Comparison of ENCODE assay signal across 14 cellular contexts in the genomic region with DNA sequence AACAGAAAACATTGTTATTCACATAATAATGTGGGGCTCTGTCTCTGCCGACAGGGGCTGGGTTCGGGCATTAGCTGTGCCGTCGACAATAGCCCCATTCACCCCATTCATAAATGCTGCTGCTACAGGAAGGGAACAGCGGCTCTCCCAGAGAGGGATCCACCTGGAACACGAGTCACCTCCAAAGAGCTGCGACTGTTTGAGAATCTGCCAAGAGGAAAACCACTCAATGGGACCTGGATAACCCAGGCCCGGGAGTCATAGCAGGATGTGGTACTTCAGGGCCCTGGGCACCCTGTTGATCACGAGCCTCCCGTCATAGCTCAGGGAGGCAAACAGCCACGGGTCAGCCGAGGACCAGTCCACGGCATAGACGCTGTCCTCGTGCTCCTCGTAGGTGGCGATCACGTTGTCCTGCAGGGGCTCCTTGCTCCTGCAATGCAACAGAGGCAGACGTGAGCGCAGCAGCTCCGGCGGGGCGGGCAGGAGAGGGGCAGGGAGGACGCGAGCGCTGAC.
A peak's percentile ranks its signal among the peaks of the same experiment; 100 is the strongest.
DNase-seq lines count a peak whose midpoint lies in the region; ATAC-seq and TF ChIP-seq lines count a peak whose summit lies in the region.
"Had no signal": no experiment of that assay in that cellular context is flagged by ENCODE, and none has a peak within 500 bp of the region (broad histone marks: within the 10 kb centered on the region; RNA-seq: fewer than 3 reads in every experiment).

No MANE protein-coding gene starts in this region.

- 58% methylated on average over 5 of the region's 26 CpGs; no CpG with 5 or more reads in 1 of the 2 experiments for WGBS in IMR-90 (ENCODE audit: extremely low coverage in 2 of 2, insufficient read length in 1 of 2), 2 experiments

- no peaks in the 10 kb centered on the region for H3K79me1 ChIP-seq in IMR-90 (ENCODE audit: low read depth in 1 of 2, low read length in 2 of 2)

- H3K14ac ChIP-seq in IMR-90 (replicated peaks; ENCODE audit: low read depth, low read length) = no peak overlapping the region

- peak overlapping the region; percentile 53 for H2AFZ ChIP-seq in IMR-90 (replicated peaks; ENCODE audit: low read length, poor library complexity)

- no peak for ATAC-seq in IMR-90 (ENCODE audit: low read depth)
- ATAC-seq in memory B cell (ENCODE audit: low read depth) = no peak
- no peak for ATAC-seq in HG03095 (IDR thresholded peaks at IDR 0.05; ENCODE audit: unreplicated experiment)
- no peak for ATAC-seq in HG02642 (IDR thresholded peaks at IDR 0.05; ENCODE audit: poor library complexity, unreplicated experiment)
- ATAC-seq: stimulated activated naive CD8-positive, alpha-beta T cell treated with anti-CD3 and anti-CD28 coated beads, Interleukin-15, amount 100 ng/mL, for 72 hours had no signal

- TF ChIP-seq POLR2A in IMR-90 (IDR thresholded peaks at IDR 0.05; ENCODE audit: low read depth, low read length) = no peak

- H3K9me3 Mint-ChIP-seq in memory B cell = no peaks in the 10 kb centered on the region
- H3K9me3 Mint-ChIP-seq in nephron progenitor cell = no peaks in the 10 kb centered on the region
- H3K9me3 Mint-ChIP-seq: stimulated activated naive CD8-positive, alpha-beta T cell treated with anti-CD3 and anti-CD28 coated beads, Interleukin-15, amount 100 ng/mL, for 72 hours had no signal

- H3K4me3 Mint-ChIP-seq in memory B cell = no peak overlapping the region
- no peak overlapping the region for H3K4me3 Mint-ChIP-seq in nephron progenitor cell
- H3K4me3 Mint-ChIP-seq: stimulated activated naive CD8-positive, alpha-beta T cell treated with anti-CD3 and anti-CD28 coated beads, Interleukin-15, amount 100 ng/mL, for 72 hours had no signal

- H3K56ac ChIP-seq in IMR-90 (ENCODE audit: extremely low read depth, insufficient read depth, low read length) = no peak overlapping the region

- no peak overlapping the region for H2BK5ac ChIP-seq in IMR-90 (ENCODE audit: low read depth, low read length, poor library complexity, severe bottlenecking)

- no peak overlapping the region for H3K4ac ChIP-seq in IMR-90 (ENCODE audit: low read depth, low read length)

- no peak overlapping the region for H2AK9ac ChIP-seq in IMR-90 (replicated peaks; ENCODE audit: low read depth, low read length, poor library complexity)

- POLR2A ChIA-PET in IMR-90 (lab: Charles Lee; ENCODE audit: unreplicated experiment) (no interaction called here), HEK293T (lab: Yijun Ruan, JAX) (no interaction called here)

- H4K8ac ChIP-seq in IMR-90 (ENCODE audit: low read depth in 2 of 2, low read length in 2 of 2) = no peak overlapping the region

- no peak overlapping the region for H3K9ac ChIP-seq in IMR-90 (ENCODE audit: low read depth, low read length)

- H3K27me3 ChIP-seq in IMR-90 (ENCODE audit: control insufficient read depth, insufficient read depth, low read length) = no peaks in the 10 kb centered on the region
- H3K27me3 ChIP-seq: colonic mucosa had no signal

- H2BK20ac ChIP-seq in IMR-90 (ENCODE audit: low read depth, low read length) = no peak overlapping the region

- intact Hi-C loops in IMR-90 (cut with micrococcal nuclease) = no loop called here

- in situ Hi-C loops in IMR-90 (cut with MboI; ENCODE audit: low sequenced_read_pairs) = no loop called here

- dilution Hi-C loops in IMR-90 (cut with HindIII; ENCODE audit: low sequenced_read_pairs, unreplicated experiment) = no loop called here

- H2BK120ac ChIP-seq in IMR-90 (ENCODE audit: low read depth, low read length) = no peak overlapping the region

- TF ChIP-seq CTCF in IMR-90 (conservative IDR thresholded peaks at IDR 0.05; ENCODE audit: low read depth, low read length) = no peak
- TF ChIP-seq CTCF in nephron progenitor cell (IDR thresholded peaks at IDR 0.05) = no peak

- H3K27ac Mint-ChIP-seq in memory B cell (peak overlapping the region; percentile 41), nephron progenitor cell (no peak overlapping the region)
- H3K27ac Mint-ChIP-seq: stimulated activated naive CD8-positive, alpha-beta T cell treated with anti-CD3 and anti-CD28 coated beads, Interleukin-15, amount 100 ng/mL, for 72 hours had no signal

- H3K18ac ChIP-seq in IMR-90 (ENCODE audit: low read depth, low read length) = no peak overlapping the region

- H3K4me1 Mint-ChIP-seq in memory B cell (peaks cover 2% of the 10 kb centered on the region), nephron progenitor cell (no peaks in the 10 kb centered on the region)
- H3K4me1 Mint-ChIP-seq: stimulated activated naive CD8-positive, alpha-beta T cell treated with anti-CD3 and anti-CD28 coated beads, Interleukin-15, amount 100 ng/mL, for 72 hours had no signal

- H3K4me3 ChIP-seq in IMR-90 (ENCODE audit: insufficient read depth, low read depth, low read length) = no peak overlapping the region
- H3K4me3 ChIP-seq: colonic mucosa had no signal

- no peak overlapping the region for H4K5ac ChIP-seq in IMR-90 (ENCODE audit: low read depth, low read length)

- H3K27ac ChIP-seq in IMR-90 (ENCODE audit: insufficient read depth, low read length) = no peak overlapping the region
- H3K27ac ChIP-seq: colonic mucosa had no signal

- no peak overlapping the region for H3K4me2 ChIP-seq in IMR-90 (ENCODE audit: low read depth, low read length)

- DNase-seq in COLO829 (ENCODE audit: low spot score) (peak; percentile 6), IMR-90 (peak; percentile 69), dermis blood vessel endothelial cell (peak; percentile 14), memory B cell (ENCODE audit: low spot score in 2 of 2) (no peak), nephron progenitor cell (no peak), HEK293T (ENCODE audit: extremely low spot score) (no peak)
- DNase-seq: activated effector memory CD4-positive, alpha-beta T cell treated with anti-CD3 and anti-CD28 coated beads, Interleukin-2, amount 50 U/mL, for 16 hours; colonic mucosa; DMS 273 treated with DMSO at 0.1 percent for 48 hours; NCI-H1930; NCI-H748 treated with DMSO at 0.1 percent for 48 hours; stimulated activated naive CD8-positive, alpha-beta T cell treated with anti-CD3 and anti-CD28 coated beads, Interleukin-15, amount 100 ng/mL, for 72 hours had no signal

- no peaks in the 10 kb centered on the region for H3K27me3 Mint-ChIP-seq in memory B cell
- H3K27me3 Mint-ChIP-seq in nephron progenitor cell (ENCODE audit: low read depth, poor library complexity) = peaks cover 3% of the 10 kb centered on the region
- H3K27me3 Mint-ChIP-seq: stimulated activated naive CD8-positive, alpha-beta T cell treated with anti-CD3 and anti-CD28 coated beads, Interleukin-15, amount 100 ng/mL, for 72 hours had no signal

- H3K9me3 ChIP-seq in IMR-90 (ENCODE audit: control insufficient read depth, insufficient read depth, low read length) = no peaks in the 10 kb centered on the region
- H3K9me3 ChIP-seq: colonic mucosa had no signal

- H4K91ac ChIP-seq in IMR-90 (ENCODE audit: insufficient read depth, low read depth, low read length) = no peak overlapping the region

- H3K23ac ChIP-seq in IMR-90 (ENCODE audit: low read depth, low read length) = no peak overlapping the region

- TF ChIP-seq RAD21 in IMR-90 (IDR thresholded peaks at IDR 0.05; ENCODE audit: low read length) = no peak

- no peak overlapping the region for H2BK15ac ChIP-seq in IMR-90 (ENCODE audit: low read depth, low read length)

- H3K9me1 ChIP-seq in IMR-90 (ENCODE audit: insufficient read depth, low read length) = no peaks in the 10 kb centered on the region; the same call in 1 of the 2 replicates

- H4K20me1 ChIP-seq in IMR-90 (ENCODE audit: insufficient read depth, low read length) = no peaks in the 10 kb centered on the region

- no peak overlapping the region for H2AK5ac ChIP-seq in IMR-90 (ENCODE audit: low read depth, low read length)

- H3K36me3 ChIP-seq in IMR-90 (ENCODE audit: control insufficient read depth, insufficient read depth, low read length) = peaks cover 8% of the 10 kb centered on the region

- H3K36me3 Mint-ChIP-seq in memory B cell (peaks cover 30% of the 10 kb centered on the region), nephron progenitor cell (ENCODE audit: low read depth) (peaks cover 14% of the 10 kb centered on the region)

- CTCF ChIA-PET in IMR-90 (lab: Yijun Ruan, JAX) (no interaction called here), HEK293T (lab: Yijun Ruan, JAX) (no interaction called here)

- BruUV-seq in IMR-90 (replicated peaks; lab: Mats Ljungman, UMichigan) = no TSS peak

- H3K4me1 ChIP-seq in IMR-90 (ENCODE audit: control insufficient read depth, insufficient read depth, low read length) = peaks cover 4% of the 10 kb centered on the region; the same call in 1 of the 2 replicates
- H3K4me1 ChIP-seq: colonic mucosa had no signal

TF ChIP-seq in IMR-90, 13 proteins besides CTCF, POLR2A, EP300 and RAD21 (continues in another document):
- TF ChIP-seq MXI1 (IDR thresholded peaks at IDR 0.05; ENCODE audit: borderline replicate concordance, low read depth, low read length) (no peak), MAFK (IDR thresholded peaks at IDR 0.05; ENCODE audit: low read depth, low read length) (no peak), NFE2L2 (IDR thresholded peaks at IDR 0.05; ENCODE audit: low read depth, low read length) (no peak), RFX5 (IDR thresholded peaks at IDR 0.05; ENCODE audit: low read depth, low read length) (no peak), BHLHE40 (IDR thresholded peaks at IDR 0.05; ENCODE audit: low read depth, low read length) (no peak), MAZ (IDR thresholded peaks at IDR 0.05; ENCODE audit: borderline replicate concordance, low read depth, low read length) (no peak), SMC3 (IDR thresholded peaks at IDR 0.05; ENCODE audit: low read depth, low read length) (no peak), CEBPB (IDR thresholded peaks at IDR 0.05; ENCODE audit: low read depth, low read length) (no peak), RCOR1 (IDR thresholded peaks at IDR 0.05; ENCODE audit: insufficient replicate concordance, low read length) (no peak)

TF ChIP-seq in HEK293T, 16 proteins besides CTCF, POLR2A, EP300 and RAD21 (continues in another document):
- TF ChIP-seq TARDBP (IDR thresholded peaks at IDR 0.05) (no peak), ZNF384 (IDR thresholded peaks at IDR 0.05) (no peak), ARNT (IDR thresholded peaks at IDR 0.05) (no peak), L3MBTL2 (conservative IDR thresholded peaks at IDR 0.05) (no peak), HDGF (IDR thresholded peaks at IDR 0.05; ENCODE audit: borderline replicate concordance) (no peak), FOXK2 (IDR thresholded peaks at IDR 0.05) (no peak), SUZ12 (IDR thresholded peaks at IDR 0.05) (no peak), ELF4 (IDR thresholded peaks at IDR 0.05) (no peak), BHLHE40 (IDR thresholded peaks at IDR 0.05; ENCODE audit: borderline replicate concordance) (no peak)
- TF ChIP-seq, protein P1, sequence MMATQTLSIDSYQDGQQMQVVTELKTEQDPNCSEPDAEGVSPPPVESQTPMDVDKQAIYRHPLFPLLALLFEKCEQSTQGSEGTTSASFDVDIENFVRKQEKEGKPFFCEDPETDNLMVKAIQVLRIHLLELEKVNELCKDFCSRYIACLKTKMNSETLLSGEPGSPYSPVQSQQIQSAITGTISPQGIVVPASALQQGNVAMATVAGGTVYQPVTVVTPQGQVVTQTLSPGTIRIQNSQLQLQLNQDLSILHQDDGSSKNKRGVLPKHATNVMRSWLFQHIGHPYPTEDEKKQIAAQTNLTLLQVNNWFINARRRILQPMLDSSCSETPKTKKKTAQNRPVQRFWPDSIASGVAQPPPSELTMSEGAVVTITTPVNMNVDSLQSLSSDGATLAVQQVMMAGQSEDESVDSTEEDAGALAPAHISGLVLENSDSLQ (IDR thresholded peaks at IDR 0.05) = no peak

Comparison
In these comparisons a context has a peak if more than half of its experiments do, and no peak if none do; other contexts are left out.
1. DNase-seq: peak in COLO829 (single experiment), IMR-90 (single experiment) and dermis blood vessel endothelial cell (single experiment); none in memory B cell (0 of 2), nephron progenitor cell (single experiment) and HEK293T (single experiment).